Comparison of ENCODE assay signal across 11 cellular contexts in genomic region chr3:100144255-100144866, GRCh38. TPM values are rescaled to one million over a fixed set of nuclear protein-coding genes. Genes with fewer than 3 reads are reported as not detected.
A peak's percentile ranks its signal among the peaks of the same experiment; 100 is the strongest.
DNase-seq lines count a peak whose midpoint lies in the region; ATAC-seq, FAIRE-seq and TF ChIP-seq lines count a peak whose summit lies in the region.
"Had no signal": no experiment of that assay in that cellular context is flagged by ENCODE, and none has a peak within 500 bp of the region (broad histone marks: within the 10 kb centered on the region; RNA-seq: fewer than 3 reads in every experiment).

No MANE protein-coding gene starts in this region.

- DNase-seq in activated CD4-positive, alpha-beta T cell treated with anti-CD3 and anti-CD28 coated beads, Interleukin-2, amount 10 ng/mL, durations not matched to agents 24 days and 14 days, result peak; percentile 72
- no peak for DNase-seq in activated CD4-positive, alpha-beta T cell treated with anti-CD3 and anti-CD28 coated beads, Interleukin-2, amount 50 U/mL, for 4 hours
- DNase-seq in GM12878 (ENCODE audit: low read depth, low spot score) (peak; percentile 4), NCI-H526 treated with DMSO at 0.1 percent for 48 hours (lab: John Stamatoyannopoulos, UW) (no peak), HAP-1 (ENCODE audit: low spot score in 2 of 2) (no peak)
- DNase-seq: SW 1271 had no signal

- H4K20me1 ChIP-seq in GM12878 (ENCODE audit: control insufficient read depth, insufficient read depth), result no peaks in the 10 kb centered on the region

- no peaks in the 10 kb centered on the region; the same call in 2 of the 3 replicates for H3K9me3 ChIP-seq in GM12878 (replicated peaks; ENCODE audit: control insufficient read depth, insufficient read depth, low read length)
- no peaks in the 10 kb centered on the region for H3K9me3 ChIP-seq in HAP-1

- peaks cover 0 to 2% of the 10 kb centered on the region in 2 experiments; a peak in 1 of 4 replicates for H3K36me3 ChIP-seq in GM12878 (ENCODE audit: control insufficient read depth in 2 of 2, insufficient read depth in 2 of 2, low read length in 1 of 2)
- H3K36me3 ChIP-seq in HAP-1 (replicated peaks), result no peaks in the 10 kb centered on the region

- H3K27me3 ChIP-seq in GM12878 (replicated peaks in 1 of 2; ENCODE audit: control insufficient read depth in 2 of 2, insufficient read depth in 2 of 2, low read length in 1 of 2), result no peaks in the 10 kb centered on the region
- no peaks in the 10 kb centered on the region for H3K27me3 ChIP-seq in HAP-1 (ENCODE audit: low read depth)

- BruUV-seq in GM12878 (replicated peaks; lab: Mats Ljungman, UMichigan), result no TSS peak

- SMC1A ChIA-PET in GM12878 (lab: Charles Lee; ENCODE audit: uncharacterized antibody, unreplicated experiment), result no interaction called here

- H3K4me3 ChIP-seq in GM12878 (no peak overlapping the region), HAP-1 (no peak overlapping the region)
- H3K4me3 ChIP-seq: K562, skin epidermis had no signal

- TF ChIP-seq CTCF in GM12878 (IDR thresholded peaks at IDR 0.05 in 2 of 3, conservative IDR thresholded peaks at IDR 0.05 in 1 of 3; ENCODE audit: control insufficient read depth in 2 of 3, extremely low read depth in 1 of 3, insufficient read depth in 1 of 3, low read depth in 3 of 3, low read length in 3 of 3), result no peak

- H3K4me3 Mint-ChIP-seq in activated CD4-positive, alpha-beta T cell treated with anti-CD3 and anti-CD28 coated beads, Interleukin-2, amount 10 ng/mL, durations not matched to agents 24 days and 14 days, result no peak overlapping the region

- 0% methylated on average over 1 of the region's 1 CpG for WGBS in GM12878 (ENCODE audit: insufficient coverage, insufficient replicate concordance, low lambda C conversion rate, missing lambda C conversion rate)

- FAIRE-seq in GM12878 (lab: Jason Lieb, UNC), result peak; percentile 54
- FAIRE-seq: K562 had no signal

- no peak overlapping the region for H3K4me2 ChIP-seq in GM12878 (ENCODE audit: control insufficient read depth, insufficient read depth)

- H3K4me1 ChIP-seq in GM12878 (ENCODE audit: control insufficient read depth, insufficient read depth, low read length) (peaks cover 3% of the 10 kb centered on the region; the same call in 1 of the 2 replicates), HAP-1 (no peaks in the 10 kb centered on the region)

- peaks cover 22% of the 10 kb centered on the region for H3K9me3 Mint-ChIP-seq in activated CD4-positive, alpha-beta T cell treated with anti-CD3 and anti-CD28 coated beads, Interleukin-2, amount 10 ng/mL, durations not matched to agents 24 days and 14 days

- POLR2A ChIA-PET in GM12878 (lab: Charles Lee), result no interaction called here

- peaks cover 38% of the 10 kb centered on the region for H3K36me3 Mint-ChIP-seq in activated CD4-positive, alpha-beta T cell treated with anti-CD3 and anti-CD28 coated beads, Interleukin-2, amount 10 ng/mL, durations not matched to agents 24 days and 14 days (ENCODE audit: low read depth)

- H3K4me1 Mint-ChIP-seq in activated CD4-positive, alpha-beta T cell treated with anti-CD3 and anti-CD28 coated beads, Interleukin-2, amount 10 ng/mL, durations not matched to agents 24 days and 14 days, result peaks cover 18% of the 10 kb centered on the region

- no peaks in the 10 kb centered on the region for H3K27me3 Mint-ChIP-seq in activated CD4-positive, alpha-beta T cell treated with anti-CD3 and anti-CD28 coated beads, Interleukin-2, amount 10 ng/mL, durations not matched to agents 24 days and 14 days

- H3K79me2 ChIP-seq in GM12878 (ENCODE audit: control insufficient read depth, insufficient read depth, low read length), result no peaks in the 10 kb centered on the region; the same call in 1 of the 2 replicates

- no peak for TF ChIP-seq EP300 in GM12878 (IDR thresholded peaks at IDR 0.05; ENCODE audit: borderline replicate concordance in 1 of 2, control insufficient read depth in 1 of 2, low read depth in 2 of 2, low read length in 2 of 2)

- no peak overlapping the region for H2AFZ ChIP-seq in GM12878 (ENCODE audit: control insufficient read depth, low read depth, low read length)

- RAD21 ChIA-PET in GM12878 (lab: Charles Lee; ENCODE audit: unreplicated experiment), result no interaction called here

- TF ChIP-seq RAD21 in GM12878 (IDR thresholded peaks at IDR 0.05; ENCODE audit: insufficient read depth, low read depth, low read length), result no peak

- CTCF ChIA-PET in GM12878 (lab: Yijun Ruan, JAX), result no interaction called here

- H3K27ac ChIP-seq in GM12878 (ENCODE audit: control insufficient read depth, insufficient read depth), result no peak overlapping the region
- H3K27ac ChIP-seq: skin epidermis had no signal

- ATAC-seq in GM21529 (IDR thresholded peaks at IDR 0.05; ENCODE audit: unreplicated experiment) (peak; percentile 95), HG03354 (IDR thresholded peaks at IDR 0.05; ENCODE audit: poor library complexity, severe bottlenecking, unreplicated experiment) (peak; percentile 89), GM12878 (peak; percentile 83), HG03025 (IDR thresholded peaks at IDR 0.05; ENCODE audit: low FRiP score, unreplicated experiment) (no peak)
- ATAC-seq: K562 had no signal

- H3K27ac Mint-ChIP-seq in activated CD4-positive, alpha-beta T cell treated with anti-CD3 and anti-CD28 coated beads, Interleukin-2, amount 10 ng/mL, durations not matched to agents 24 days and 14 days, result no peak overlapping the region

- in situ Hi-C loops in GM12878 (cut with MboI), result no loop called here
- in situ Hi-C loops in HAP-1 (cut with MboI; ENCODE audit: low sequenced_read_pairs), result no loop called here

- no peak overlapping the region for H3K9ac ChIP-seq in GM12878 (ENCODE audit: control insufficient read depth, insufficient read depth, low read length)

- intact Hi-C loops in activated CD4-positive, alpha-beta T cell treated with anti-CD3 and anti-CD28 coated beads, Interleukin-2, amount 10 ng/mL, durations not matched to agents 24 days and 14 days (cut with micrococcal nuclease), result no loop called here
- intact Hi-C loops in GM12878 (cut with micrococcal nuclease; ENCODE audit: unreplicated experiment), result no loop called here

- TF ChIP-seq POLR2A in GM12878 (IDR thresholded peaks at IDR 0.05; ENCODE audit: low read depth, low read length), result no peak

TF ChIP-seq in GM12878, 131 proteins besides CTCF, POLR2A, EP300 and RAD21 (continues in another document):
- TF ChIP-seq FOXK2 (IDR thresholded peaks at IDR 0.05) (no peak), ATF7 (IDR thresholded peaks at IDR 0.05; ENCODE audit: low read depth) (peak; percentile 79), CREB1 (IDR thresholded peaks at IDR 0.05; ENCODE audit: low read depth) (peak; percentile 25; the same call in 1 of the 2 replicates), MXI1 (IDR thresholded peaks at IDR 0.05; ENCODE audit: low read depth, low read length) (no peak), JUNB (IDR thresholded peaks at IDR 0.05) (peak; percentile 53; the same call in 1 of the 2 replicates), WRNIP1 (IDR thresholded peaks at IDR 0.05; ENCODE audit: borderline replicate concordance, low read depth, low read length) (no peak), SKIL (IDR thresholded peaks at IDR 0.05; ENCODE audit: low read depth, poor library complexity, severe bottlenecking) (no peak), ETV6 (conservative IDR thresholded peaks at IDR 0.05 in 1 of 2, IDR thresholded peaks at IDR 0.05 in 1 of 2; ENCODE audit: borderline replicate concordance in 1 of 2, low read depth in 1 of 2) (peak in 1 of 2 experiments; percentile 72; a peak in 1 of 4 replicates)

RNA-seq across cellular contexts. Expression of gene FILIP1L, which starts 30.1 kb away (rescaled TPM):
- 1.2 and 1.4 TPM in 2 replicates for total RNA-seq in activated CD4-positive, alpha-beta T cell treated with anti-CD3 and anti-CD28 coated beads, Interleukin-2, amount 10 ng/mL, durations not matched to agents 24 days and 14 days
- total RNA-seq in GM12878 (2013; cell fraction: nucleolus; rRNA removed), result 3.3 and 3.4 TPM in 2 replicates
- total RNA-seq in GM12878 (2014; rRNA removed) (3.6 and 4.6 TPM in 2 replicates), GM12878 (2014; rRNA removed; fragmentation: Illumina TruSeq; extraction: Trizol) (5.0 and 5.7 TPM in 2 replicates), GM12878 (2021) (3.3 and 3.4 TPM in 2 replicates)
- 1.2 TPM for polyA plus RNA-seq in GM12878 (2011; ENCODE audit: low read depth)
- polyA plus RNA-seq in GM12878 (2011; rRNA removed) (0.24 and 0.36 TPM in 2 replicates), GM12878 (2014; fragmentation: Illumina TruSeq; extraction: Trizol) (6.1 and 9.7 TPM in 2 replicates), GM12878 (2014; fragmentation: Nextera tagmentation; extraction: Ambion mirVana) (1 to 10 TPM; 1.3 to 1.7 TPM), GM12878 (2014; rRNA removed) (2.4 and 3.8 TPM in 2 replicates), GM12878 (2016; fragmentation: Nextera tagmentation; extraction: Ambion mirVana) (1 to 10 TPM; 3.3 to 4.6 TPM)
- 0.19 and 0.43 TPM in 2 replicates for polyA plus RNA-seq in GM12878 (2011; cell fraction: cytosol; rRNA removed)
- polyA plus RNA-seq in GM12878 (2011; cell fraction: nucleus; rRNA removed), result 0.26 and 1.3 TPM in 2 replicates
- 1.5 and 1.6 TPM in 2 replicates for polyA plus RNA-seq in GM12878 (2012)
- 0.21 and 0.44 TPM in 2 replicates for polyA minus RNA-seq in GM12878 (2011; rRNA and poly(A)+ RNA removed)
- polyA minus RNA-seq in GM12878 (2011; cell fraction: cytosol; rRNA and poly(A)+ RNA removed), result not detected in 2 replicates
- 0.19 and 0.36 TPM in 2 replicates for polyA minus RNA-seq in GM12878 (2011; cell fraction: nucleus; rRNA and poly(A)+ RNA removed)

Comparison
In these comparisons a context has a peak if more than half of its experiments do, and no peak if none do; other contexts are left out.
1. DNase-seq: peak in activated CD4-positive, alpha-beta T cell treated with anti-CD3 and anti-CD28 coated beads, Interleukin-2, amount 10 ng/mL, durations not matched to agents 24 days and 14 days (single experiment) and GM12878 (single experiment); none in activated CD4-positive, alpha-beta T cell treated with anti-CD3 and anti-CD28 coated beads, Interleukin-2, amount 50 U/mL, for 4 hours (0 of 2), NCI-H526 treated with DMSO at 0.1 percent for 48 hours (single experiment) and HAP-1 (0 of 2).